1 cellular context compared by ENCODE assay signal in genomic region chr4:131426023-131426758, GRCh38.
TF ChIP-seq lines count a peak whose summit lies in the region.

No MANE protein-coding gene starts in this region.

TF ChIP-seq in GM12878, 131 proteins besides CTCF, POLR2A, EP300 and RAD21 (continued from another document and continues in another):
- TF ChIP-seq, protein P1, sequence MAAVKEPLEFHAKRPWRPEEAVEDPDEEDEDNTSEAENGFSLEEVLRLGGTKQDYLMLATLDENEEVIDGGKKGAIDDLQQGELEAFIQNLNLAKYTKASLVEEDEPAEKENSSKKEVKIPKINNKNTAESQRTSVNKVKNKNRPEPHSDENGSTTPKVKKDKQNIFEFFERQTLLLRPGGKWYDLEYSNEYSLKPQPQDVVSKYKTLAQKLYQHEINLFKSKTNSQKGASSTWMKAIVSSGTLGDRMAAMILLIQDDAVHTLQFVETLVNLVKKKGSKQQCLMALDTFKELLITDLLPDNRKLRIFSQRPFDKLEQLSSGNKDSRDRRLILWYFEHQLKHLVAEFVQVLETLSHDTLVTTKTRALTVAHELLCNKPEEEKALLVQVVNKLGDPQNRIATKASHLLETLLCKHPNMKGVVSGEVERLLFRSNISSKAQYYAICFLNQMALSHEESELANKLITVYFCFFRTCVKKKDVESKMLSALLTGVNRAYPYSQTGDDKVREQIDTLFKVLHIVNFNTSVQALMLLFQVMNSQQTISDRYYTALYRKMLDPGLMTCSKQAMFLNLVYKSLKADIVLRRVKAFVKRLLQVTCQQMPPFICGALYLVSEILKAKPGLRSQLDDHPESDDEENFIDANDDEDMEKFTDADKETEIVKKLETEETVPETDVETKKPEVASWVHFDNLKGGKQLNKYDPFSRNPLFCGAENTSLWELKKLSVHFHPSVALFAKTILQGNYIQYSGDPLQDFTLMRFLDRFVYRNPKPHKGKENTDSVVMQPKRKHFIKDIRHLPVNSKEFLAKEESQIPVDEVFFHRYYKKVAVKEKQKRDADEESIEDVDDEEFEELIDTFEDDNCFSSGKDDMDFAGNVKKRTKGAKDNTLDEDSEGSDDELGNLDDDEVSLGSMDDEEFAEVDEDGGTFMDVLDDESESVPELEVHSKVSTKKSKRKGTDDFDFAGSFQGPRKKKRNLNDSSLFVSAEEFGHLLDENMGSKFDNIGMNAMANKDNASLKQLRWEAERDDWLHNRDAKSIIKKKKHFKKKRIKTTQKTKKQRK (IDR thresholded peaks at IDR 0.05; ENCODE audit: low read depth, low read length), result no peak
- TF ChIP-seq SUPT20H (IDR thresholded peaks at IDR 0.05; ENCODE audit: borderline replicate concordance, control insufficient read depth, low read depth, low read length) (no peak), ETV6 (conservative IDR thresholded peaks at IDR 0.05 in 1 of 2, IDR thresholded peaks at IDR 0.05 in 1 of 2; ENCODE audit: borderline replicate concordance in 1 of 2, low read depth in 1 of 2) (no peak), YBX1 (IDR thresholded peaks at IDR 0.05) (peak; percentile 47; the same call in 1 of the 2 replicates), NFYA (IDR thresholded peaks at IDR 0.05; ENCODE audit: borderline replicate concordance, low read depth, low read length) (no peak), CREM (IDR thresholded peaks at IDR 0.05; ENCODE audit: low read depth) (peak; percentile 62; the same call in 1 of the 2 replicates), ZNF24 (IDR thresholded peaks at IDR 0.05) (no peak), SUZ12 (IDR thresholded peaks at IDR 0.05; ENCODE audit: unreplicated experiment) (no peak), TARDBP (IDR thresholded peaks at IDR 0.05; ENCODE audit: borderline replicate concordance) (no peak), CBX3 (IDR thresholded peaks at IDR 0.05; ENCODE audit: borderline replicate concordance, low read depth) (no peak), MTA3 (IDR thresholded peaks at IDR 0.05; ENCODE audit: borderline replicate concordance, low read length) (peak; percentile 69; the same call in 1 of the 2 replicates), YY1 (IDR thresholded peaks at IDR 0.05; ENCODE audit: low read depth, low read length) (0 out of 2 replicates have a peak, but pooled peaks have one; percentile 31), EED (IDR thresholded peaks at IDR 0.05; ENCODE audit: low read depth) (peak; percentile 40; the same call in 1 of the 2 replicates), IKZF2 (IDR thresholded peaks at IDR 0.05) (peak; percentile 75 to 80), POLR2AphosphoS2 (IDR thresholded peaks at IDR 0.05; ENCODE audit: low read depth, low read length) (no peak), NKRF (conservative IDR thresholded peaks at IDR 0.05) (no peak), LARP7 (IDR thresholded peaks at IDR 0.05) (no peak), RELB (IDR thresholded peaks at IDR 0.05; ENCODE audit: low read depth) (0 out of 2 replicates have a peak, but pooled peaks have one; percentile 27), STAT1 (conservative IDR thresholded peaks at IDR 0.05) (no peak), REST (IDR thresholded peaks at IDR 0.05; ENCODE audit: low read depth, low read length) (no peak), SREBF2 (IDR thresholded peaks at IDR 0.05; ENCODE audit: low read length) (no peak), ZNF384 (IDR thresholded peaks at IDR 0.05; ENCODE audit: borderline replicate concordance, low read depth, low read length) (no peak), PBX3 (IDR thresholded peaks at IDR 0.05; ENCODE audit: insufficient replicate concordance, low read depth, low read length) (peak; percentile 87), TCF12 (IDR thresholded peaks at IDR 0.05; ENCODE audit: low read depth, low read length) (0 out of 2 replicates have a peak, but pooled peaks have one; percentile 6), BCL3 (IDR thresholded peaks at IDR 0.05; ENCODE audit: borderline replicate concordance, insufficient read depth, low read depth, low read length, poor library complexity, severe bottlenecking) (peak; percentile 19), NR2C1 (IDR thresholded peaks at IDR 0.05) (no peak), JUND (IDR thresholded peaks at IDR 0.05; ENCODE audit: low read depth, low read length) (no peak), ZNF622 (IDR thresholded peaks at IDR 0.05) (0 out of 2 replicates have a peak, but pooled peaks have one; percentile 4), EGR1 (IDR thresholded peaks at IDR 0.05; ENCODE audit: borderline replicate concordance in 1 of 2, low read depth in 2 of 2, low read length in 2 of 2) (peak in 1 of 2 experiments; percentile 57; a peak in 1 of 3 replicates), CBFB (IDR thresholded peaks at IDR 0.05; ENCODE audit: low read depth) (0 out of 2 replicates have a peak, but pooled peaks have one; percentile 46), SIX5 (IDR thresholded peaks at IDR 0.05; ENCODE audit: low read depth, low read length, severe bottlenecking) (no peak), SIN3A (IDR thresholded peaks at IDR 0.05; ENCODE audit: low read depth, low read length) (no peak), CREB1 (IDR thresholded peaks at IDR 0.05; ENCODE audit: low read depth) (peak; percentile 65), JUNB (IDR thresholded peaks at IDR 0.05) (peak; percentile 81), HDAC6 (IDR thresholded peaks at IDR 0.05; ENCODE audit: unreplicated experiment) (no peak), MEF2A (IDR thresholded peaks at IDR 0.05; ENCODE audit: insufficient read depth, low read depth, low read length) (peak; percentile 99)
- TF ChIP-seq, protein P2, sequence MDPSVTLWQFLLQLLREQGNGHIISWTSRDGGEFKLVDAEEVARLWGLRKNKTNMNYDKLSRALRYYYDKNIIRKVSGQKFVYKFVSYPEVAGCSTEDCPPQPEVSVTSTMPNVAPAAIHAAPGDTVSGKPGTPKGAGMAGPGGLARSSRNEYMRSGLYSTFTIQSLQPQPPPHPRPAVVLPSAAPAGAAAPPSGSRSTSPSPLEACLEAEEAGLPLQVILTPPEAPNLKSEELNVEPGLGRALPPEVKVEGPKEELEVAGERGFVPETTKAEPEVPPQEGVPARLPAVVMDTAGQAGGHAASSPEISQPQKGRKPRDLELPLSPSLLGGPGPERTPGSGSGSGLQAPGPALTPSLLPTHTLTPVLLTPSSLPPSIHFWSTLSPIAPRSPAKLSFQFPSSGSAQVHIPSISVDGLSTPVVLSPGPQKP (IDR thresholded peaks at IDR 0.05; ENCODE audit: low read depth, low read length), result no peak
- TF ChIP-seq, protein P3, sequence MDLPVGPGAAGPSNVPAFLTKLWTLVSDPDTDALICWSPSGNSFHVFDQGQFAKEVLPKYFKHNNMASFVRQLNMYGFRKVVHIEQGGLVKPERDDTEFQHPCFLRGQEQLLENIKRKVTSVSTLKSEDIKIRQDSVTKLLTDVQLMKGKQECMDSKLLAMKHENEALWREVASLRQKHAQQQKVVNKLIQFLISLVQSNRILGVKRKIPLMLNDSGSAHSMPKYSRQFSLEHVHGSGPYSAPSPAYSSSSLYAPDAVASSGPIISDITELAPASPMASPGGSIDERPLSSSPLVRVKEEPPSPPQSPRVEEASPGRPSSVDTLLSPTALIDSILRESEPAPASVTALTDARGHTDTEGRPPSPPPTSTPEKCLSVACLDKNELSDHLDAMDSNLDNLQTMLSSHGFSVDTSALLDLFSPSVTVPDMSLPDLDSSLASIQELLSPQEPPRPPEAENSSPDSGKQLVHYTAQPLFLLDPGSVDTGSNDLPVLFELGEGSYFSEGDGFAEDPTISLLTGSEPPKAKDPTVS (IDR thresholded peaks at IDR 0.05; ENCODE audit: low read depth, low read length), result no peak
- TF ChIP-seq, protein P4, sequence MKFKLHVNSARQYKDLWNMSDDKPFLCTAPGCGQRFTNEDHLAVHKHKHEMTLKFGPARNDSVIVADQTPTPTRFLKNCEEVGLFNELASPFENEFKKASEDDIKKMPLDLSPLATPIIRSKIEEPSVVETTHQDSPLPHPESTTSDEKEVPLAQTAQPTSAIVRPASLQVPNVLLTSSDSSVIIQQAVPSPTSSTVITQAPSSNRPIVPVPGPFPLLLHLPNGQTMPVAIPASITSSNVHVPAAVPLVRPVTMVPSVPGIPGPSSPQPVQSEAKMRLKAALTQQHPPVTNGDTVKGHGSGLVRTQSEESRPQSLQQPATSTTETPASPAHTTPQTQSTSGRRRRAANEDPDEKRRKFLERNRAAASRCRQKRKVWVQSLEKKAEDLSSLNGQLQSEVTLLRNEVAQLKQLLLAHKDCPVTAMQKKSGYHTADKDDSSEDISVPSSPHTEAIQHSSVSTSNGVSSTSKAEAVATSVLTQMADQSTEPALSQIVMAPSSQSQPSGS (IDR thresholded peaks at IDR 0.05; ENCODE audit: low read length), result peak; percentile 98
- TF ChIP-seq, protein P5, sequence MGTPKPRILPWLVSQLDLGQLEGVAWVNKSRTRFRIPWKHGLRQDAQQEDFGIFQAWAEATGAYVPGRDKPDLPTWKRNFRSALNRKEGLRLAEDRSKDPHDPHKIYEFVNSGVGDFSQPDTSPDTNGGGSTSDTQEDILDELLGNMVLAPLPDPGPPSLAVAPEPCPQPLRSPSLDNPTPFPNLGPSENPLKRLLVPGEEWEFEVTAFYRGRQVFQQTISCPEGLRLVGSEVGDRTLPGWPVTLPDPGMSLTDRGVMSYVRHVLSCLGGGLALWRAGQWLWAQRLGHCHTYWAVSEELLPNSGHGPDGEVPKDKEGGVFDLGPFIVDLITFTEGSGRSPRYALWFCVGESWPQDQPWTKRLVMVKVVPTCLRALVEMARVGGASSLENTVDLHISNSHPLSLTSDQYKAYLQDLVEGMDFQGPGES (IDR thresholded peaks at IDR 0.05), result no peak
